Comparison of ENCODE assay signal across 11 cellular contexts in the genomic region with DNA sequence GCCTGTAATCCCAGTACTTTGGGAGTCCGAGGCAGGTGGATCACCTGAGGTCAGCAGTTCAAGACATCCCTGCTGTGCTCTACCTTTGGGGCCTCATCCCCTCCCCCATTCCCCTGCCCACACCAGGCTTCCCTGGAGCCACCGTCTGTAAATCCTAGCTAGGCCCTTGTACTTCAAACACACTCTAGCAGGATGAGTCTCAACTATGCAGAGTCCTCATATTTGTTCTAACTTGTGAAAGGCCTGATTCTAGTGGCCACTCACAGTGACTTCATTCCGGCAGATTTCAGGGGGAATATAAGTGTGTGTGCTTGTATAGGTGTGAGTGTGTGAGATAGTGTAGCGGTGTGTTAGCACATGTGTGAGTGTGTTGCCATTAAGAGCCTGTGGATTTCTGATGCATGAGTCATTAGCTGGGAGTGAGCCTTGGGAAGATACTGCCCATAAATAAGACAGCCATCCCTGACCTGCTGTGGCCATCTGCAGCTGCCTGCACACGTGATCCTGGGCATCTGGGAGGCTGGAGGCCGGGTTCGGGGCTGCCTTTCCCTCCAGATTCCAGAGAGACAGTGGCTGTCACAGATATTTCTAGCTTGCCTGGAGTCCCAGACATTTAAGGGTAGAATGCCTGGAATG. TPM values are rescaled to one million over a fixed set of nuclear protein-coding genes. Genes with fewer than 3 reads are reported as not detected.
A peak's percentile ranks its signal among the peaks of the same experiment; 100 is the strongest.
DNase-seq lines count a peak whose midpoint lies in the region; ATAC-seq, FAIRE-seq and TF ChIP-seq lines count a peak whose summit lies in the region.
"Had no signal": no experiment of that assay in that cellular context is flagged by ENCODE, and none has a peak within 500 bp of the region (broad histone marks: within the 10 kb centered on the region; RNA-seq: fewer than 3 reads in every experiment).

No MANE protein-coding gene starts in this region.

- H3K79me2 ChIP-seq in HepG2 (ENCODE audit: insufficient read depth, low read length), result no peaks in the 10 kb centered on the region

- no peaks in the 10 kb centered on the region for H3K9me3 ChIP-seq in HepG2 (ENCODE audit: low read length)
- H3K9me3 ChIP-seq in right lobe of liver, result no peaks in the 10 kb centered on the region
- H3K9me3 ChIP-seq in thyroid gland, result no peaks in the 10 kb centered on the region
- H3K9me3 ChIP-seq: lower lobe of right lung had no signal

- peak; percentile 25 for DNase-seq in HepG2 (ENCODE audit: low spot score)
- no peak for DNase-seq in right lobe of liver
- DNase-seq in amniotic epithelial cell (ENCODE audit: low read depth), result peak; percentile 98
- DNase-seq in left kidney (ENCODE audit: low read depth, low spot score), result peak; percentile 93
- DNase-seq in thyroid gland, result no peak
- DNase-seq in RPMI8226, result no peak
- DNase-seq: activated CD4-positive, alpha-beta T cell treated with anti-CD3 and anti-CD28 coated beads, Interleukin-2, amount 50 U/mL, for 4 hours; lower lobe of right lung had no signal

- H3K4me2 ChIP-seq in HepG2 (ENCODE audit: low read depth, low read length), result no peak overlapping the region

- H4K20me1 ChIP-seq in HepG2 (ENCODE audit: insufficient read depth, low read length), result no peaks in the 10 kb centered on the region

- intact Hi-C loops in HepG2 (cut with micrococcal nuclease; ENCODE audit: unreplicated experiment) (no loop called here), right lobe of liver (cut with DNase I) (no loop called here), thyroid gland (cut with DNase I) (no loop called here)

- no peak overlapping the region for H3K27ac ChIP-seq in HepG2 (ENCODE audit: extremely low read length, insufficient read depth, low read length)
- H3K27ac ChIP-seq in right lobe of liver, result no peak overlapping the region
- no peak overlapping the region for H3K27ac ChIP-seq in thyroid gland
- H3K27ac ChIP-seq: lower lobe of right lung had no signal

- H2AFZ ChIP-seq in HepG2 (ENCODE audit: low read length), result no peak overlapping the region

- in situ Hi-C loops in HepG2 (cut with HindIII; ENCODE audit: extremely low pct_ligation_motif_present, low pct_unique_long_range_greater_than_20kb), result no loop called here

- POLR2A ChIA-PET in HepG2 (lab: Yijun Ruan, JAX), result interaction anchor here (0.7 kb wide), 1 partner anchor 13 kb away, joined by 4 read pairs; no protein-coding TSS in a partner anchor

- peak; percentile 31 for ATAC-seq in HepG2
- no peak for ATAC-seq in right lobe of liver
- no peak for ATAC-seq in HG03095 (IDR thresholded peaks at IDR 0.05; ENCODE audit: unreplicated experiment)
- no peak for ATAC-seq in GM18870 (IDR thresholded peaks at IDR 0.05; ENCODE audit: unreplicated experiment)

- TF ChIP-seq CTCF in HepG2 (CRISPR knock-in tag; IDR thresholded peaks at IDR 0.05) (no peak), right lobe of liver (IDR thresholded peaks at IDR 0.05) (no peak), thyroid gland (IDR thresholded peaks at IDR 0.05) (no peak)

- H3K4me3 ChIP-seq in HepG2 (replicated peaks in 1 of 3; ENCODE audit: insufficient read depth in 1 of 3, low read depth in 2 of 3, low read length in 3 of 3), result no peak overlapping the region
- H3K4me3 ChIP-seq in right lobe of liver, result no peak overlapping the region
- H3K4me3 ChIP-seq in thyroid gland (replicated peaks in 1 of 3), result no peak overlapping the region
- H3K4me3 ChIP-seq: lower lobe of right lung had no signal

- no peaks in the 10 kb centered on the region for H3K4me1 ChIP-seq in HepG2 (ENCODE audit: insufficient read depth, low read length)
- H3K4me1 ChIP-seq in right lobe of liver, result peaks cover 0 to 13% (median 0%) of the 10 kb centered on the region in 4 donors
- peaks cover 0 to 16% of the 10 kb centered on the region in 2 donors for H3K4me1 ChIP-seq in thyroid gland

- CTCF ChIA-PET in HepG2 (lab: Yijun Ruan, JAX; ENCODE audit: low intra/inter-chr PET ratio, low total read pairs), result no interaction called here

- TF ChIP-seq POLR2A in HepG2 (IDR thresholded peaks at IDR 0.05; ENCODE audit: insufficient read depth in 1 of 2, low read depth in 2 of 2, low read length in 2 of 2) (no peak), right lobe of liver (IDR thresholded peaks at IDR 0.05) (no peak), thyroid gland (IDR thresholded peaks at IDR 0.05) (no peak)

- H3K36me3 ChIP-seq in HepG2 (replicated peaks in 1 of 2; ENCODE audit: control insufficient read depth in 1 of 2, insufficient read depth in 2 of 2, low read length in 2 of 2) (no peaks in the 10 kb centered on the region), right lobe of liver (no peaks in the 10 kb centered on the region), thyroid gland (no peaks in the 10 kb centered on the region)
- H3K36me3 ChIP-seq: lower lobe of right lung had no signal

- no peak overlapping the region for H3K9ac ChIP-seq in HepG2 (ENCODE audit: insufficient read depth, low read depth, low read length)

- peaks cover 8 to 79% of the 10 kb centered on the region in 2 experiments; a peak in 4 of 5 replicates for H3K27me3 ChIP-seq in HepG2 (ENCODE audit: control insufficient read depth in 1 of 2, insufficient read depth in 2 of 2, low read length in 2 of 2)
- peaks cover 0 to 25% of the 10 kb centered on the region in 2 donors for H3K27me3 ChIP-seq in right lobe of liver
- H3K27me3 ChIP-seq in thyroid gland, result peaks cover 16% of the 10 kb centered on the region

- 15% methylated on average over 7 of the region's 7 CpGs for WGBS in HepG2 (ENCODE audit: low lambda C conversion rate)
- WGBS in right lobe of liver (ENCODE audit: insufficient coverage, low coverage, low lambda C conversion rate, missing lambda C conversion rate), result 63% methylated on average over 6 of the region's 7 CpGs
- 79 to 83% methylated on average over 7 of the region's 7 CpGs for WGBS in thyroid gland, 2 donors

- FAIRE-seq in HepG2 (lab: Jason Lieb, UNC), result no peak
- FAIRE-seq: G401.6 had no signal

- no peak for TF ChIP-seq EP300 in HepG2 (IDR thresholded peaks at IDR 0.05; ENCODE audit: low read depth in 2 of 2, low read length in 2 of 2)
- no peak for TF ChIP-seq EP300 in HepG2 (CRISPR knock-in tag; IDR thresholded peaks at IDR 0.05; ENCODE audit: borderline replicate concordance)

- BruUV-seq in HepG2 (replicated peaks; lab: Mats Ljungman, UMichigan), result no TSS peak

- TF ChIP-seq RAD21 in HepG2 (CRISPR knock-in tag; IDR thresholded peaks at IDR 0.05), result no peak

RNA-seq across cellular contexts. Expression of a gene that starts 1.7 kb away (rescaled TPM):
- total RNA-seq in HepG2 (2016; rRNA removed; fragmentation: Illumina TruSeq; extraction: Trizol) (not detected in 2 replicates), right lobe of liver (1 to 10 TPM in 2 of 6 experiments, under 1 TPM in 3, not detected in 1; 0.10 to 1.6 (median 0.83) TPM), thyroid gland (1 to 10 TPM in 1 of 4 donors, not detected in 3; 1.1 TPM)
- total RNA-seq in HepG2 (2016; cell fraction: cytosol; rRNA removed; fragmentation: Illumina TruSeq; extraction: Trizol; ENCODE audit: low read depth), result not detected in 2 replicates
- total RNA-seq in HepG2 (2016; cell fraction: insoluble cytoplasmic fraction; rRNA removed; fragmentation: Illumina TruSeq; extraction: Trizol), result not detected in 2 replicates
- not detected in 2 replicates for total RNA-seq in HepG2 (2016; cell fraction: membrane; rRNA removed; fragmentation: Illumina TruSeq; extraction: Trizol)
- total RNA-seq in HepG2 (2016; cell fraction: nucleus; rRNA removed; fragmentation: Illumina TruSeq; extraction: Trizol), result not detected in 2 replicates
- 0.01 TPM in 1 of 2 replicates, not detected in the other for polyA plus RNA-seq in HepG2 (2011; rRNA removed)
- polyA plus RNA-seq in HepG2 (2011; cell fraction: cytosol; rRNA removed), result 0.01 and 0.03 TPM in 2 replicates
- 0.14 and 0.18 TPM in 2 replicates for polyA plus RNA-seq in HepG2 (2011; cell fraction: nucleus; rRNA removed)
- 0.08 and 0.13 TPM in 2 replicates for polyA plus RNA-seq in HepG2 (2012)
- not detected in 2 replicates for polyA plus RNA-seq in HepG2 (2016; cell fraction: cytosol; fragmentation: Illumina TruSeq; extraction: Trizol; ENCODE audit: low read depth)
- polyA plus RNA-seq in HepG2 (2016; cell fraction: insoluble cytoplasmic fraction; fragmentation: Illumina TruSeq; extraction: Trizol; ENCODE audit: low read depth), result not detected in 2 replicates
- polyA plus RNA-seq in HepG2 (2016; cell fraction: membrane; fragmentation: Illumina TruSeq; extraction: Trizol; ENCODE audit: low read depth), result not detected in 2 replicates
- not detected in 2 replicates for polyA plus RNA-seq in HepG2 (2016; cell fraction: nucleus; fragmentation: Illumina TruSeq; extraction: Trizol; ENCODE audit: insufficient read depth, low read depth)
- 10.5 TPM in 1 of 2 replicates, not detected in the other for polyA minus RNA-seq in HepG2 (2011; rRNA and poly(A)+ RNA removed; ENCODE audit: low replicate concordance)
- polyA minus RNA-seq in HepG2 (2011; cell fraction: cytosol; rRNA and poly(A)+ RNA removed), result 0.18 TPM in 1 of 2 replicates, not detected in the other
- not detected in 2 replicates for polyA minus RNA-seq in HepG2 (2011; cell fraction: nucleus; rRNA and poly(A)+ RNA removed)

RNA-seq across cellular contexts. Expression of a gene that starts 12.8 kb away (rescaled TPM):
- not detected in 2 replicates for total RNA-seq in HepG2 (2016; rRNA removed; fragmentation: Illumina TruSeq; extraction: Trizol)
- not detected in 2 replicates for total RNA-seq in HepG2 (2016; cell fraction: cytosol; rRNA removed; fragmentation: Illumina TruSeq; extraction: Trizol; ENCODE audit: low read depth)
- total RNA-seq in HepG2 (2016; cell fraction: insoluble cytoplasmic fraction; rRNA removed; fragmentation: Illumina TruSeq; extraction: Trizol), result not detected in 2 replicates
- not detected in 2 replicates for total RNA-seq in HepG2 (2016; cell fraction: membrane; rRNA removed; fragmentation: Illumina TruSeq; extraction: Trizol)
- not detected in 2 replicates for total RNA-seq in HepG2 (2016; cell fraction: nucleus; rRNA removed; fragmentation: Illumina TruSeq; extraction: Trizol)
- polyA plus RNA-seq in HepG2 (2011; rRNA removed), result not detected in 2 replicates
- polyA plus RNA-seq in HepG2 (2011; cell fraction: cytosol; rRNA removed), result not detected in 2 replicates
- not detected in 2 replicates for polyA plus RNA-seq in HepG2 (2011; cell fraction: nucleus; rRNA removed)
- not detected in 2 replicates for polyA plus RNA-seq in HepG2 (2012)
- not detected in 2 replicates for polyA plus RNA-seq in HepG2 (2016; cell fraction: cytosol; fragmentation: Illumina TruSeq; extraction: Trizol; ENCODE audit: low read depth)
- not detected in 2 replicates for polyA plus RNA-seq in HepG2 (2016; cell fraction: insoluble cytoplasmic fraction; fragmentation: Illumina TruSeq; extraction: Trizol; ENCODE audit: low read depth)
- not detected in 2 replicates for polyA plus RNA-seq in HepG2 (2016; cell fraction: membrane; fragmentation: Illumina TruSeq; extraction: Trizol; ENCODE audit: low read depth)
- polyA plus RNA-seq in HepG2 (2016; cell fraction: nucleus; fragmentation: Illumina TruSeq; extraction: Trizol; ENCODE audit: insufficient read depth, low read depth), result not detected in 2 replicates
- 0.49 TPM in 1 of 2 replicates, not detected in the other for polyA minus RNA-seq in HepG2 (2011; rRNA and poly(A)+ RNA removed; ENCODE audit: low replicate concordance)
- not detected in 2 replicates for polyA minus RNA-seq in HepG2 (2011; cell fraction: cytosol; rRNA and poly(A)+ RNA removed)
- polyA minus RNA-seq in HepG2 (2011; cell fraction: nucleus; rRNA and poly(A)+ RNA removed), result not detected in 2 replicates
- total RNA-seq in right lobe of liver, result not detected
- not detected for total RNA-seq in thyroid gland
- total RNA-seq: lower lobe of right lung had no signal

RNA-seq across cellular contexts. Expression of a gene that starts 33.1 kb away (rescaled TPM):
- total RNA-seq in HepG2 (2016; rRNA removed; fragmentation: Illumina TruSeq; extraction: Trizol) (0.04 TPM in 1 of 2 replicates, not detected in the other), right lobe of liver (not detected), thyroid gland (not detected)
- total RNA-seq in HepG2 (2016; cell fraction: cytosol; rRNA removed; fragmentation: Illumina TruSeq; extraction: Trizol; ENCODE audit: low read depth), result not detected in 2 replicates
- total RNA-seq in HepG2 (2016; cell fraction: insoluble cytoplasmic fraction; rRNA removed; fragmentation: Illumina TruSeq; extraction: Trizol), result 0.06 TPM in 1 of 2 replicates, not detected in the other
- not detected in 2 replicates for total RNA-seq in HepG2 (2016; cell fraction: membrane; rRNA removed; fragmentation: Illumina TruSeq; extraction: Trizol)
- total RNA-seq in HepG2 (2016; cell fraction: nucleus; rRNA removed; fragmentation: Illumina TruSeq; extraction: Trizol), result not detected in 2 replicates
- not detected in 2 replicates for polyA plus RNA-seq in HepG2 (2011; rRNA removed)
- not detected in 2 replicates for polyA plus RNA-seq in HepG2 (2011; cell fraction: cytosol; rRNA removed)
- not detected in 2 replicates for polyA plus RNA-seq in HepG2 (2011; cell fraction: nucleus; rRNA removed)
- polyA plus RNA-seq in HepG2 (2012), result not detected in 2 replicates
- polyA plus RNA-seq in HepG2 (2016; cell fraction: cytosol; fragmentation: Illumina TruSeq; extraction: Trizol; ENCODE audit: low read depth), result not detected in 2 replicates
- not detected in 2 replicates for polyA plus RNA-seq in HepG2 (2016; cell fraction: insoluble cytoplasmic fraction; fragmentation: Illumina TruSeq; extraction: Trizol; ENCODE audit: low read depth)
- polyA plus RNA-seq in HepG2 (2016; cell fraction: membrane; fragmentation: Illumina TruSeq; extraction: Trizol; ENCODE audit: low read depth), result not detected in 2 replicates
- polyA plus RNA-seq in HepG2 (2016; cell fraction: nucleus; fragmentation: Illumina TruSeq; extraction: Trizol; ENCODE audit: insufficient read depth, low read depth), result not detected in 2 replicates
- not detected in 2 replicates for polyA minus RNA-seq in HepG2 (2011; rRNA and poly(A)+ RNA removed; ENCODE audit: low replicate concordance)
- polyA minus RNA-seq in HepG2 (2011; cell fraction: cytosol; rRNA and poly(A)+ RNA removed), result not detected in 2 replicates
- not detected in 2 replicates for polyA minus RNA-seq in HepG2 (2011; cell fraction: nucleus; rRNA and poly(A)+ RNA removed)

RNA-seq across cellular contexts. Expression of a gene that starts 39.7 kb away (rescaled TPM):
- total RNA-seq in HepG2 (2016; rRNA removed; fragmentation: Illumina TruSeq; extraction: Trizol), result not detected in 2 replicates
- total RNA-seq in HepG2 (2016; cell fraction: cytosol; rRNA removed; fragmentation: Illumina TruSeq; extraction: Trizol; ENCODE audit: low read depth), result not detected in 2 replicates
- total RNA-seq in HepG2 (2016; cell fraction: insoluble cytoplasmic fraction; rRNA removed; fragmentation: Illumina TruSeq; extraction: Trizol), result 0.06 TPM in 1 of 2 replicates, not detected in the other
- total RNA-seq in HepG2 (2016; cell fraction: membrane; rRNA removed; fragmentation: Illumina TruSeq; extraction: Trizol), result 0.10 TPM in 1 of 2 replicates, not detected in the other
- not detected in 2 replicates for total RNA-seq in HepG2 (2016; cell fraction: nucleus; rRNA removed; fragmentation: Illumina TruSeq; extraction: Trizol)
- 0.15 TPM in 1 of 2 replicates, not detected in the other for polyA plus RNA-seq in HepG2 (2011; rRNA removed)
- polyA plus RNA-seq in HepG2 (2011; cell fraction: cytosol; rRNA removed), result 0.09 and 0.15 TPM in 2 replicates
- 0.09 and 0.19 TPM in 2 replicates for polyA plus RNA-seq in HepG2 (2011; cell fraction: nucleus; rRNA removed)
- polyA plus RNA-seq in HepG2 (2012), result 0.24 and 0.43 TPM in 2 replicates
- polyA plus RNA-seq in HepG2 (2016; cell fraction: cytosol; fragmentation: Illumina TruSeq; extraction: Trizol; ENCODE audit: low read depth), result not detected in 2 replicates
- not detected in 2 replicates for polyA plus RNA-seq in HepG2 (2016; cell fraction: insoluble cytoplasmic fraction; fragmentation: Illumina TruSeq; extraction: Trizol; ENCODE audit: low read depth)
- polyA plus RNA-seq in HepG2 (2016; cell fraction: membrane; fragmentation: Illumina TruSeq; extraction: Trizol; ENCODE audit: low read depth), result 0.17 TPM in 1 of 2 replicates, not detected in the other
- polyA plus RNA-seq in HepG2 (2016; cell fraction: nucleus; fragmentation: Illumina TruSeq; extraction: Trizol; ENCODE audit: insufficient read depth, low read depth), result not detected in 2 replicates
- 0.24 and 3.0 TPM in 2 replicates for polyA minus RNA-seq in HepG2 (2011; rRNA and poly(A)+ RNA removed; ENCODE audit: low replicate concordance)
- not detected in 2 replicates for polyA minus RNA-seq in HepG2 (2011; cell fraction: cytosol; rRNA and poly(A)+ RNA removed)
- polyA minus RNA-seq in HepG2 (2011; cell fraction: nucleus; rRNA and poly(A)+ RNA removed), result not detected in 2 replicates
- total RNA-seq in right lobe of liver, result 1 to 10 TPM; 2.3 to 5.7 (median 3.7) TPM
- total RNA-seq in thyroid gland, result 10 to 100 TPM; 16.0 to 47.3 (median 32.8) TPM

Comparison
In these comparisons a context has a peak if more than half of its experiments do, and no peak if none do; other contexts are left out.
1. DNase-seq: peak in HepG2 (single experiment), amniotic epithelial cell (single experiment) and left kidney (single experiment); none in right lobe of liver (0 of 3), thyroid gland (0 of 2) and RPMI8226 (single experiment).